Comparison of ENCODE assay signal across 26 cellular contexts in the genomic region with DNA sequence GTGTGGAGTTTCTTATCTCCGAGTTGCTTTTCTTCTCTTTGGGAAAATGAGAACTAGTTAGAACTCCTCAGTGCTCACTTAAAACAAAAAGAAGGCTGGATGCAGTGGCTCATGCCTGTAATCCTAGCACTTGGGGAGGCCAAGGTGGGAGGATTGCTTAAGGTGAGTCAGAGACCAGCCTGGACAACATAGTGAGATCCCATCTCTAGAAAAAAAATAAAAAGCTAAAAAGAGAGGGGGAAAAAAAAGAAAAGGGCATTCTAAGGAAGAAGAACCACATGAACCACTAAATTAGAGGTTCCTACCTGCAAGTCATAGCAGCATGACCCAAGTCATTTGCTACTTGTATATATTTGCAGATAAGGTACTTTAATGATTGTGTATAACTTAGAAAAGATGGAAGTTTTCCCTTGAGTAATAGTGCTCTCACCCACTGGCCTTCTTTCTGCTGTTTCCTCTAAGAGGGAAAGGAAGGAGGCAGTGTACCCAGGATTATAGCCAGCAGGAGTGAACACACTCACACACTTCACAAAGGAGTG.
"Had no signal": no experiment of that assay in that cellular context is flagged by ENCODE, and none has a peak within 500 bp of the region (broad histone marks: within the 10 kb centered on the region; RNA-seq: fewer than 3 reads in every experiment).

No MANE protein-coding gene starts in this region.

- H3K4me1 ChIP-seq: testis, thyroid gland, uterus had no signal

- ATAC-seq: stimulated activated effector memory CD8-positive, alpha-beta T cell treated with anti-CD3 and anti-CD28 coated beads, Interleukin-12 subunit alpha, Interleukin-12 subunit beta, amount 100 ng/mL, for 72 hours; stimulated activated memory B cell treated with anti-CD40 and anti-IgM and Interleukin-4, amounts not matched to agents 10 μg/mL and 1 μg/mL and 100 μg/mL, for 72 hours; stimulated activated naive B cell treated with anti-CD40 and anti-IgM and Interleukin-4, amounts not matched to agents 10 μg/mL and 1 μg/mL and 100 μg/mL, for 72 hours; stimulated activated naive CD8-positive, alpha-beta T cell treated with anti-CD3 and anti-CD28 coated beads, Interleukin-15, amount 100 ng/mL, for 72 hours; stimulated activated naive CD8-positive, alpha-beta T cell treated with anti-CD3 and anti-CD28 coated beads, Interleukin-15, Interleukin-2, amounts not matched to agents 100 U/mL and 50 U/mL, for 24 hours; upper lobe of right lung had no signal

- H3K4me3 ChIP-seq: stomach, suprapubic skin, testis, thoracic aorta, thyroid gland, tibial artery, tibial nerve, transverse colon, upper lobe of left lung, upper lobe of right lung, uterus, vagina had no signal

- H3K9me3 ChIP-seq: stomach, suprapubic skin, testis, thoracic aorta, thyroid gland, tibial artery, tibial nerve, transverse colon, upper lobe of left lung, upper lobe of right lung, uterus, vagina had no signal

- H3K27me3 ChIP-seq: stomach, suprapubic skin, testis, thyroid gland, tibial artery, tibial nerve, transverse colon, upper lobe of left lung, upper lobe of right lung, uterus, vagina had no signal

- DNase-seq: stimulated activated CD4-positive, alpha-beta T cell treated with anti-CD3 and anti-CD28 coated beads, Interleukin-2, amount 100 ng/mL, for 48 hours; stimulated activated CD4-positive, alpha-beta T cell treated with anti-CD3 and anti-CD28 coated beads, Interleukin-4, amount 100 ng/mL, for 1 hour; stimulated activated CD4-positive, alpha-beta T cell treated with anti-CD3 and anti-CD28 coated beads, Interleukin-4, amount 100 ng/mL, for 24 hours; stimulated activated CD4-positive, alpha-beta T cell treated with anti-CD3 and anti-CD28 coated beads, Interleukin-4, amount 100 ng/mL, for 4 hours; stimulated activated CD8-positive, alpha-beta memory T cell treated with anti-CD3 and anti-CD28 coated beads, Interleukin-4, amount 100 ng/mL, for 48 hours; stimulated activated naive B cell treated with anti-CD40 and anti-IgM and Interleukin-4, amounts not matched to agents 10 μg/mL and 1 μg/mL and 100 μg/mL, for 72 hours; stimulated activated naive CD4-positive, alpha-beta T cell; stimulated activated naive CD4-positive, alpha-beta T cell treated with Interleukin-2 at 50 U/mL for 16 hours; stimulated activated naive CD8-positive, alpha-beta T cell treated with anti-CD3 and anti-CD28 coated beads, Interleukin-15, amount 100 ng/mL, for 72 hours; stimulated activated naive CD8-positive, alpha-beta T cell treated with anti-CD3 and anti-CD28 coated beads, Interleukin-15, Interleukin-2, amounts not matched to agents 100 U/mL and 50 U/mL, for 24 hours; stomach; substantia nigra; testis; thyroid gland; tibial artery; transverse colon; upper lobe of left lung; upper lobe of right lung; uterus had no signal

- H3K27ac ChIP-seq: stomach, suprapubic skin, testis, thoracic aorta, thyroid gland, tibial artery, tibial nerve, transverse colon, upper lobe of left lung, upper lobe of right lung, uterus, vagina had no signal

- H3K36me3 ChIP-seq: stomach, suprapubic skin, thoracic aorta, thyroid gland, tibial artery, tibial nerve, transverse colon, upper lobe of left lung, upper lobe of right lung, uterus, vagina had no signal

- FAIRE-seq: urothelium cell line had no signal
